ENCODE assay signal across 22 cellular contexts in genomic region chr19:57867868-57868492, GRCh38.
"Had no signal": no experiment of that assay in that cellular context is flagged by ENCODE, and none has a peak within 500 bp of the region (broad histone marks: within the 10 kb centered on the region; RNA-seq: fewer than 3 reads in every experiment).

No MANE protein-coding gene starts in this region.

- H3K27ac Mint-ChIP-seq: activated naive CD8-positive, alpha-beta T cell treated with anti-CD3 and anti-CD28 coated beads, Interleukin-2, amount 10 ng/mL, durations not matched to agents 7 days and 5 days; activated T-helper 1 cell treated with anti-CD3 and anti-CD28 coated beads, Interleukin-12 subunit alpha, Interleukin-12 subunit beta, Interleukin-2, Interleukin-4 antibody, amounts not matched to agents 30 ng/mL and 10 ng/mL and 1 ng/mL, durations not matched to agents 14 hours and 24 hours and 36 hours; effector memory CD8-positive, alpha-beta T cell had no signal

- H3K9me3 Mint-ChIP-seq: effector memory CD8-positive, alpha-beta T cell had no signal

- ATAC-seq: effector memory CD8-positive, alpha-beta T cell; gastroesophageal sphincter; left cardiac atrium; stimulated activated naive CD8-positive, alpha-beta T cell treated with anti-CD3 and anti-CD28 coated beads, Interleukin-15, Interleukin-2, amounts not matched to agents 100 U/mL and 50 U/mL, for 24 hours had no signal

- H3K27me3 Mint-ChIP-seq: activated naive CD8-positive, alpha-beta T cell treated with anti-CD3 and anti-CD28 coated beads, Interleukin-2, amount 10 ng/mL, durations not matched to agents 7 days and 5 days; effector memory CD8-positive, alpha-beta T cell; naive B cell had no signal

- H3K27ac ChIP-seq: gastroesophageal sphincter, heart right ventricle, neutrophil, right atrium auricular region, skin epidermis, suprapubic skin had no signal

- H3K4me3 Mint-ChIP-seq: activated naive CD8-positive, alpha-beta T cell treated with anti-CD3 and anti-CD28 coated beads, Interleukin-2, amount 10 ng/mL, durations not matched to agents 7 days and 5 days; activated T-helper 1 cell treated with anti-CD3 and anti-CD28 coated beads, Interleukin-12 subunit alpha, Interleukin-12 subunit beta, Interleukin-2, Interleukin-4 antibody, amounts not matched to agents 30 ng/mL and 10 ng/mL and 1 ng/mL, durations not matched to agents 14 hours and 24 hours and 36 hours; effector memory CD8-positive, alpha-beta T cell; naive B cell had no signal

- DNase-seq: activated CD4-positive, CD25-positive, alpha-beta regulatory T cell treated with anti-CD3 and anti-CD28 coated beads, Interleukin-2, amount 50 U/mL, for 72 hours; activated naive CD8-positive, alpha-beta T cell treated with anti-CD3 and anti-CD28 coated beads, Interleukin-2, amount 10 ng/mL, durations not matched to agents 7 days and 5 days; aorta; cerebellar nuclear complex; dermis blood vessel endothelial cell; effector memory CD8-positive, alpha-beta T cell; heart right ventricle; left cardiac atrium; mammary epithelial cell; naive B cell; stimulated activated CD4-positive, alpha-beta T cell treated with anti-CD3 and anti-CD28 coated beads, Interleukin-15, amount 100 ng/mL, for 24 hours; stimulated activated CD4-positive, alpha-beta T cell treated with anti-CD3 and anti-CD28 coated beads, Interleukin-4, amount 100 ng/mL, for 1 hour; stimulated activated CD8-positive, alpha-beta memory T cell treated with anti-CD3 and anti-CD28 coated beads, Interleukin-4, amount 100 ng/mL, for 48 hours; stimulated activated naive CD8-positive, alpha-beta T cell treated with anti-CD3 and anti-CD28 coated beads, Interleukin-15, Interleukin-2, amounts not matched to agents 100 U/mL and 50 U/mL, for 24 hours; T-helper 9 cell; trophoblast cell had no signal

- H3K4me3 ChIP-seq: gastroesophageal sphincter, heart right ventricle, right atrium auricular region, skin epidermis, suprapubic skin had no signal

- H3K4me1 ChIP-seq: gastroesophageal sphincter, heart right ventricle, right atrium auricular region, suprapubic skin had no signal

- H3K27me3 ChIP-seq: gastroesophageal sphincter, heart right ventricle, neutrophil, right atrium auricular region, suprapubic skin had no signal
